In genomic region chr2:175166216-175166824, GRCh38 we compare ENCODE assay signal across 1 cellular context.
TF ChIP-seq lines count a peak whose summit lies in the region.

No MANE protein-coding gene starts in this region.

TF ChIP-seq in GM12878, 131 proteins besides CTCF, POLR2A, EP300 and RAD21 (continued from another document):
- peak; percentile 64 for TF ChIP-seq ZBTB40 (IDR thresholded peaks at IDR 0.05; ENCODE audit: borderline replicate concordance)
TF ChIP-seq in GM12878: peak in this region for 1.
